ENCODE assay signal across 24 cellular contexts in genomic region chr10:5615263-5615820, GRCh38. TPM values are rescaled to one million over a fixed set of nuclear protein-coding genes. Genes with fewer than 3 reads are reported as not detected.
DNase-seq lines count a peak whose midpoint lies in the region; ATAC-seq, FAIRE-seq and TF ChIP-seq lines count a peak whose summit lies in the region.
"Had no signal": no experiment of that assay in that cellular context is flagged by ENCODE, and none has a peak within 500 bp of the region (broad histone marks: within the 10 kb centered on the region; RNA-seq: fewer than 3 reads in every experiment).

No MANE protein-coding gene starts in this region.

- H3K4me1 Mint-ChIP-seq in activated CD4-positive, alpha-beta T cell treated with anti-CD3 and anti-CD28 coated beads, Interleukin-2, amount 10 ng/mL, durations not matched to agents 24 days and 14 days: no peaks in the 10 kb centered on the region
- H3K4me1 Mint-ChIP-seq: activated CD4-positive, alpha-beta T cell treated with anti-CD3 and anti-CD28 coated beads for 36 hours had no signal

- no peak for TF ChIP-seq POLR2A in suprapubic skin (IDR thresholded peaks at IDR 0.05)
- no peak for TF ChIP-seq POLR2A in body of pancreas (IDR thresholded peaks at IDR 0.05)

- H3K4me1 ChIP-seq in suprapubic skin: peaks cover 62% of the 10 kb centered on the region
- H3K4me1 ChIP-seq in body of pancreas: peaks cover 7% of the 10 kb centered on the region

- FAIRE-seq in bronchial epithelial cell (lab: Jason Lieb, UNC) (no peak), islet of Langerhans (lab: Jason Lieb, UNC) (peak; percentile 70)
- FAIRE-seq: GM19239 had no signal

- no peak for ATAC-seq in body of pancreas
- ATAC-seq: activated CD4-positive, alpha-beta T cell treated with anti-CD3 and anti-CD28 coated beads for 36 hours; gastrocnemius medialis; right cardiac atrium had no signal

- H3K36me3 Mint-ChIP-seq in activated CD4-positive, alpha-beta T cell treated with anti-CD3 and anti-CD28 coated beads, Interleukin-2, amount 10 ng/mL, durations not matched to agents 24 days and 14 days (ENCODE audit: low read depth): no peaks in the 10 kb centered on the region
- H3K36me3 Mint-ChIP-seq: neural progenitor cell had no signal

- H3K27ac ChIP-seq in suprapubic skin: peak overlapping the region; percentile 29
- no peak overlapping the region for H3K27ac ChIP-seq in body of pancreas
- H3K27ac ChIP-seq: BLaER1, cardiac muscle cell, neural progenitor cell, SK-N-MC had no signal

- 88% methylated on average over 8 of the region's 8 CpGs for WGBS in suprapubic skin
- 81 to 87% methylated on average over 8 of the region's 8 CpGs for WGBS in body of pancreas, 2 donors

- H3K27me3 ChIP-seq in bronchial epithelial cell (ENCODE audit: control insufficient read depth, insufficient read depth, low read length): no peaks in the 10 kb centered on the region
- H3K27me3 ChIP-seq in suprapubic skin: no peaks in the 10 kb centered on the region
- H3K27me3 ChIP-seq in body of pancreas: no peaks in the 10 kb centered on the region
- H3K27me3 ChIP-seq: BLaER1, cardiac muscle cell, gastrocnemius medialis, MG63, neural progenitor cell had no signal

- peaks cover 2% of the 10 kb centered on the region for H3K27me3 Mint-ChIP-seq in activated CD4-positive, alpha-beta T cell treated with anti-CD3 and anti-CD28 coated beads, Interleukin-2, amount 10 ng/mL, durations not matched to agents 24 days and 14 days
- H3K27me3 Mint-ChIP-seq: activated CD4-positive, alpha-beta T cell treated with anti-CD3 and anti-CD28 coated beads for 36 hours had no signal

- intact Hi-C loops in body of pancreas (cut with DNase I): no loop called here
- intact Hi-C loops in activated CD4-positive, alpha-beta T cell treated with anti-CD3 and anti-CD28 coated beads, Interleukin-2, amount 10 ng/mL, durations not matched to agents 24 days and 14 days (cut with micrococcal nuclease): no loop called here

- DNase-seq in OCI-M1 (lab: John Stamatoyannopoulos, UW): peak; percentile 30
- peak; percentile 61 for DNase-seq in bronchial epithelial cell (ENCODE audit: low read depth)
- DNase-seq in suprapubic skin (ENCODE audit: low spot score in 2 of 2): no peak
- no peak for DNase-seq in NCI-H1930 (lab: John Stamatoyannopoulos, UW)
- DNase-seq in body of pancreas: no peak
- DNase-seq in NK-92 treated with Interleukin-12 subunit alpha and Interleukin-12 subunit beta, amount 100 ng/mL, for 24 hours (lab: John Stamatoyannopoulos, UW): no peak
- DNase-seq in activated CD4-positive, alpha-beta T cell treated with anti-CD3 and anti-CD28 coated beads, Interleukin-2, amount 10 ng/mL, durations not matched to agents 24 days and 14 days: no peak
- DNase-seq: activated CD4-positive, alpha-beta T cell treated with anti-CD3 and anti-CD28 coated beads for 36 hours; activated naive CD4-positive, alpha-beta T cell treated with anti-CD3 and anti-CD28 coated beads for 36 hours; DMS 273 treated with DMSO at 0.1 percent for 48 hours; effector CD8-positive, alpha-beta T cell; gastrocnemius medialis; mesenchymal stem cell; MG63; NCI-H187; NCI-H510A treated with DMSO at 0.1 percent for 48 hours; T1000 had no signal

- no peak for TF ChIP-seq EP300 in suprapubic skin (IDR thresholded peaks at IDR 0.05)

- H3K9me3 ChIP-seq in suprapubic skin: no peaks in the 10 kb centered on the region
- H3K9me3 ChIP-seq in body of pancreas: no peaks in the 10 kb centered on the region
- H3K9me3 ChIP-seq: BLaER1, gastrocnemius medialis, MG63 had no signal

- no peak overlapping the region for H3K4me3 Mint-ChIP-seq in activated CD4-positive, alpha-beta T cell treated with anti-CD3 and anti-CD28 coated beads, Interleukin-2, amount 10 ng/mL, durations not matched to agents 24 days and 14 days
- H3K4me3 Mint-ChIP-seq: activated CD4-positive, alpha-beta T cell treated with anti-CD3 and anti-CD28 coated beads for 36 hours; activated naive CD4-positive, alpha-beta T cell treated with anti-CD3 and anti-CD28 coated beads for 36 hours; neural progenitor cell had no signal

- H3K4me3 ChIP-seq in bronchial epithelial cell (ENCODE audit: low read depth, low read length) (no peak overlapping the region), suprapubic skin (no peak overlapping the region), body of pancreas (no peak overlapping the region)
- H3K4me3 ChIP-seq: BLaER1, cardiac muscle cell, gastrocnemius medialis, MG63, neural progenitor cell, SK-N-MC had no signal

- no peak overlapping the region for H3K27ac Mint-ChIP-seq in activated CD4-positive, alpha-beta T cell treated with anti-CD3 and anti-CD28 coated beads, Interleukin-2, amount 10 ng/mL, durations not matched to agents 24 days and 14 days
- H3K27ac Mint-ChIP-seq: activated CD4-positive, alpha-beta T cell treated with anti-CD3 and anti-CD28 coated beads for 36 hours; activated naive CD4-positive, alpha-beta T cell treated with anti-CD3 and anti-CD28 coated beads for 36 hours; neural progenitor cell had no signal

- TF ChIP-seq CTCF in bronchial epithelial cell (IDR thresholded peaks at IDR 0.05; ENCODE audit: insufficient read depth, low read length, severe bottlenecking) (no peak), suprapubic skin (IDR thresholded peaks at IDR 0.05) (no peak), body of pancreas (IDR thresholded peaks at IDR 0.05) (no peak)

- H3K36me3 ChIP-seq in bronchial epithelial cell (ENCODE audit: control insufficient read depth, insufficient read depth, low read length) (no peaks in the 10 kb centered on the region), suprapubic skin (no peaks in the 10 kb centered on the region), body of pancreas (replicated peaks in 1 of 2; ENCODE audit: insufficient read depth in 1 of 2, low read depth in 2 of 2) (no peaks in the 10 kb centered on the region)
- H3K36me3 ChIP-seq: BLaER1, cardiac muscle cell, gastrocnemius medialis, MG63, neural progenitor cell had no signal

- H3K9me3 Mint-ChIP-seq in activated CD4-positive, alpha-beta T cell treated with anti-CD3 and anti-CD28 coated beads, Interleukin-2, amount 10 ng/mL, durations not matched to agents 24 days and 14 days: no peaks in the 10 kb centered on the region
- H3K9me3 Mint-ChIP-seq: activated naive CD4-positive, alpha-beta T cell treated with anti-CD3 and anti-CD28 coated beads for 36 hours; neural progenitor cell had no signal

RNA-seq across cellular contexts. Expression of gene ASB13, which starts 51.1 kb away (rescaled TPM):
- total RNA-seq in bronchial epithelial cell (14.5 TPM in 2 replicates), suprapubic skin (10 to 100 TPM; 11.6 to 18.6 (median 16.5) TPM), body of pancreas (10 to 100 TPM in 1 of 2 donors, 1 to 10 TPM in 1; 7.6 to 15.0 TPM)
- 13.5 and 14.5 TPM in 2 replicates for total RNA-seq in activated CD4-positive, alpha-beta T cell treated with anti-CD3 and anti-CD28 coated beads, Interleukin-2, amount 10 ng/mL, durations not matched to agents 24 days and 14 days

Comparison
In these comparisons a context has a peak if more than half of its experiments do, and no peak if none do; other contexts are left out.
1. DNase-seq: peak in OCI-M1 (single experiment) and bronchial epithelial cell (single experiment); none in suprapubic skin (0 of 2), NCI-H1930 (0 of 2), body of pancreas (0 of 4), NK-92 treated with Interleukin-12 subunit alpha and Interleukin-12 subunit beta, amount 100 ng/mL, for 24 hours (single experiment) and activated CD4-positive, alpha-beta T cell treated with anti-CD3 and anti-CD28 coated beads, Interleukin-2, amount 10 ng/mL, durations not matched to agents 24 days and 14 days (single experiment).